Comparison of ENCODE assay signal across 27 cellular contexts in genomic region chr1:88851303-88852063, GRCh38. TPM values are rescaled to one million over a fixed set of nuclear protein-coding genes. Genes with fewer than 3 reads are reported as not detected.
A peak's percentile ranks its signal among the peaks of the same experiment; 100 is the strongest.
DNase-seq lines count a peak whose midpoint lies in the region; ATAC-seq, FAIRE-seq and TF ChIP-seq lines count a peak whose summit lies in the region.
"Had no signal": no experiment of that assay in that cellular context is flagged by ENCODE, and none has a peak within 500 bp of the region (broad histone marks: within the 10 kb centered on the region; RNA-seq: fewer than 3 reads in every experiment).

No MANE protein-coding gene starts in this region.

- H3K4me1 Mint-ChIP-seq in activated CD4-positive, alpha-beta T cell treated with anti-CD3 and anti-CD28 coated beads, Interleukin-2, amount 10 ng/mL, durations not matched to agents 24 days and 14 days: peaks cover 2% of the 10 kb centered on the region
- H3K4me1 Mint-ChIP-seq in progenitor cell of endocrine pancreas (ENCODE audit: low read depth) (no peaks in the 10 kb centered on the region), Calu3 (ENCODE audit: low read depth, unreplicated experiment) (no peaks in the 10 kb centered on the region)
- peaks cover 4 to 6% (median 5%) of the 10 kb centered on the region in 3 donors for H3K4me1 Mint-ChIP-seq in CD8-positive, alpha-beta memory T cell
- H3K4me1 Mint-ChIP-seq: mesothelial cell of epicardium had no signal

- CTCF ChIA-PET in Panc1 (lab: Charles Lee): no interaction called here
- CTCF ChIA-PET in Calu3 (lab: Charles Lee): no interaction called here
- CTCF ChIA-PET in CD8-positive, alpha-beta memory T cell (lab: Charles Lee): no interaction called here

- H3K27me3 Mint-ChIP-seq in activated CD4-positive, alpha-beta T cell treated with anti-CD3 and anti-CD28 coated beads, Interleukin-2, amount 10 ng/mL, durations not matched to agents 24 days and 14 days: no peaks in the 10 kb centered on the region
- no peaks in the 10 kb centered on the region for H3K27me3 Mint-ChIP-seq in progenitor cell of endocrine pancreas
- no peaks in the 10 kb centered on the region for H3K27me3 Mint-ChIP-seq in Calu3 (ENCODE audit: unreplicated experiment)
- H3K27me3 Mint-ChIP-seq in CD8-positive, alpha-beta memory T cell: no peaks in the 10 kb centered on the region

- H3K9me3 ChIP-seq in Panc1 (ENCODE audit: control insufficient read depth, insufficient read depth, low read depth, low read length): no peaks in the 10 kb centered on the region
- no peaks in the 10 kb centered on the region for H3K9me3 ChIP-seq in CD8-positive, alpha-beta memory T cell (ENCODE audit: low read length)
- H3K9me3 ChIP-seq: colonic mucosa, sigmoid colon had no signal

- FAIRE-seq in bronchial epithelial cell (lab: Jason Lieb, UNC): peak; percentile 55
- FAIRE-seq: A204.1, keratinocyte had no signal

- peaks cover 31% of the 10 kb centered on the region for H3K36me3 Mint-ChIP-seq in activated CD4-positive, alpha-beta T cell treated with anti-CD3 and anti-CD28 coated beads, Interleukin-2, amount 10 ng/mL, durations not matched to agents 24 days and 14 days (ENCODE audit: low read depth)
- H3K36me3 Mint-ChIP-seq in progenitor cell of endocrine pancreas (ENCODE audit: insufficient read depth): peaks cover 12% of the 10 kb centered on the region
- H3K36me3 Mint-ChIP-seq in Calu3 (ENCODE audit: insufficient read depth, unreplicated experiment): peaks cover 35% of the 10 kb centered on the region
- peaks cover 0 to 49% (median 21%) of the 10 kb centered on the region in 3 donors for H3K36me3 Mint-ChIP-seq in CD8-positive, alpha-beta memory T cell

- H3K9me3 Mint-ChIP-seq in activated CD4-positive, alpha-beta T cell treated with anti-CD3 and anti-CD28 coated beads, Interleukin-2, amount 10 ng/mL, durations not matched to agents 24 days and 14 days: no peaks in the 10 kb centered on the region
- H3K9me3 Mint-ChIP-seq in progenitor cell of endocrine pancreas (ENCODE audit: low read depth) (no peaks in the 10 kb centered on the region), Calu3 (ENCODE audit: low read depth, unreplicated experiment) (no peaks in the 10 kb centered on the region)
- no peaks in the 10 kb centered on the region for H3K9me3 Mint-ChIP-seq in CD8-positive, alpha-beta memory T cell
- H3K9me3 Mint-ChIP-seq: mesothelial cell of epicardium had no signal

- intact Hi-C loops in activated CD4-positive, alpha-beta T cell treated with anti-CD3 and anti-CD28 coated beads, Interleukin-2, amount 10 ng/mL, durations not matched to agents 24 days and 14 days (cut with micrococcal nuclease): no loop called here
- intact Hi-C loops in Panc1 (cut with micrococcal nuclease; ENCODE audit: unreplicated experiment) (no loop called here), Calu3 (cut with micrococcal nuclease; ENCODE audit: unreplicated experiment) (no loop called here)

- no peak for DNase-seq in activated CD4-positive, alpha-beta T cell treated with anti-CD3 and anti-CD28 coated beads, Interleukin-2, amount 10 ng/mL, durations not matched to agents 24 days and 14 days
- no peak for DNase-seq in activated CD4-positive, alpha-beta T cell treated with anti-CD3 and anti-CD28 coated beads, Interleukin-2, amount 50 U/mL, for 4 hours
- no peak for DNase-seq in Panc1 (ENCODE audit: low read depth, low spot score)
- DNase-seq in bronchial epithelial cell (ENCODE audit: low read depth): no peak
- no peak for DNase-seq in progenitor cell of endocrine pancreas (ENCODE audit: low spot score, unreplicated experiment)
- DNase-seq in Calu3: no peak
- DNase-seq in CD8-positive, alpha-beta memory T cell: no peak
- DNase-seq: activated CD4-positive, alpha-beta T cell treated with anti-CD3 and anti-CD28 coated beads, Interleukin-2, amount 50 U/mL, for 1 hour; activated effector memory CD4-positive, alpha-beta T cell treated with Interleukin-2 at 50 U/mL for 16 hours; AML-193; amygdala; colonic mucosa; Kasumi-1; NCI-H1436; NCI-H2107; NCI-H446 treated with DMSO at 0.1 percent for 48 hours; NK-92 treated with Interleukin-12 subunit alpha and Interleukin-12 subunit beta, amount 100 ng/mL, for 24 hours; Right ventricle myocardium superior; sigmoid colon; stimulated activated CD4-positive, alpha-beta T cell treated with anti-CD3 and anti-CD28 coated beads, Interleukin-4, amount 100 ng/mL, for 4 hours; stimulated activated naive CD4-positive, alpha-beta T cell treated with Interleukin-2 at 50 U/mL for 16 hours had no signal

- no peaks in the 10 kb centered on the region for H3K4me1 ChIP-seq in Panc1 (ENCODE audit: control insufficient read depth, insufficient read depth, low read length)
- no peaks in the 10 kb centered on the region for H3K4me1 ChIP-seq in CD8-positive, alpha-beta memory T cell (ENCODE audit: insufficient read depth, low read length)
- H3K4me1 ChIP-seq: colonic mucosa, sigmoid colon had no signal

- TF ChIP-seq CTCF in Panc1 (IDR thresholded peaks at IDR 0.05) (no peak), bronchial epithelial cell (IDR thresholded peaks at IDR 0.05; ENCODE audit: insufficient read depth, low read length, severe bottlenecking) (no peak), progenitor cell of endocrine pancreas (IDR thresholded peaks at IDR 0.05; ENCODE audit: unreplicated experiment) (no peak), Calu3 (IDR thresholded peaks at IDR 0.05; ENCODE audit: unreplicated experiment) (no peak)

- no peak overlapping the region for H3K27ac ChIP-seq in Panc1 (ENCODE audit: low read length)
- no peak overlapping the region for H3K27ac ChIP-seq in CD8-positive, alpha-beta memory T cell (ENCODE audit: low read depth, low read length)
- H3K27ac ChIP-seq: colonic mucosa, HL-60, PC-9, sigmoid colon had no signal

- BruUV-seq in Panc1 (replicated peaks; lab: Mats Ljungman, UMichigan): no TSS peak
- no TSS peak for BruUV-seq in Calu3 (replicated peaks; lab: Mats Ljungman, UMichigan)

- H3K27ac Mint-ChIP-seq in activated CD4-positive, alpha-beta T cell treated with anti-CD3 and anti-CD28 coated beads, Interleukin-2, amount 10 ng/mL, durations not matched to agents 24 days and 14 days: peak overlapping the region; percentile 3
- H3K27ac Mint-ChIP-seq in progenitor cell of endocrine pancreas (peak overlapping the region; percentile 14), Calu3 (ENCODE audit: unreplicated experiment) (no peak overlapping the region)
- peak overlapping the region in 4 of 8 donors; percentile 5 to 20 (median 11) for H3K27ac Mint-ChIP-seq in CD8-positive, alpha-beta memory T cell

- POLR2A ChIA-PET in Panc1 (lab: Charles Lee): no interaction called here
- POLR2A ChIA-PET in CD8-positive, alpha-beta memory T cell (lab: Charles Lee): no interaction called here

- in situ Hi-C loops in Panc1 (cut with HindIII; ENCODE audit: low pct_unique_long_range_greater_than_20kb, low sequenced_read_pairs): no loop called here

- no peaks in the 10 kb centered on the region for H3K27me3 ChIP-seq in Panc1 (ENCODE audit: control insufficient read depth, insufficient read depth, low read length)
- H3K27me3 ChIP-seq in bronchial epithelial cell (ENCODE audit: control insufficient read depth, insufficient read depth, low read length): no peaks in the 10 kb centered on the region
- no peaks in the 10 kb centered on the region for H3K27me3 ChIP-seq in CD8-positive, alpha-beta memory T cell (ENCODE audit: insufficient read depth, low read length, poor library complexity, severe bottlenecking)
- H3K27me3 ChIP-seq: colonic mucosa, sigmoid colon had no signal

- ATAC-seq in Panc1 (peak; percentile 37; the same call in 1 of the 2 replicates), HG03565 (IDR thresholded peaks at IDR 0.05; ENCODE audit: unreplicated experiment) (no peak)

- H3K36me3 ChIP-seq in Panc1 (ENCODE audit: control insufficient read depth, insufficient read depth, low read length) (peaks cover 8% of the 10 kb centered on the region), bronchial epithelial cell (ENCODE audit: control insufficient read depth, insufficient read depth, low read length) (peaks cover 5% of the 10 kb centered on the region)
- peaks cover 3% of the 10 kb centered on the region for H3K36me3 ChIP-seq in CD8-positive, alpha-beta memory T cell (ENCODE audit: insufficient read depth, low read length)

- no peak overlapping the region for H3K4me3 Mint-ChIP-seq in activated CD4-positive, alpha-beta T cell treated with anti-CD3 and anti-CD28 coated beads, Interleukin-2, amount 10 ng/mL, durations not matched to agents 24 days and 14 days
- H3K4me3 Mint-ChIP-seq in progenitor cell of endocrine pancreas (ENCODE audit: low read depth): no peak overlapping the region
- H3K4me3 Mint-ChIP-seq in Calu3 (ENCODE audit: low read depth, unreplicated experiment): no peak overlapping the region
- H3K4me3 Mint-ChIP-seq in CD8-positive, alpha-beta memory T cell: no peak overlapping the region
- H3K4me3 Mint-ChIP-seq: mesothelial cell of epicardium had no signal

- H3K4me3 ChIP-seq in Panc1 (ENCODE audit: low read depth in 2 of 2, low read length in 2 of 2) (no peak overlapping the region), bronchial epithelial cell (ENCODE audit: low read depth, low read length) (no peak overlapping the region)
- H3K4me3 ChIP-seq in CD8-positive, alpha-beta memory T cell (ENCODE audit: low read length): no peak overlapping the region
- H3K4me3 ChIP-seq: colonic mucosa, PC-9, sigmoid colon had no signal

RNA-seq across cellular contexts. Expression of gene GTF2B, which starts 39.9 kb away (rescaled TPM):
- 41.2 and 42.2 TPM in 2 replicates for total RNA-seq in activated CD4-positive, alpha-beta T cell treated with anti-CD3 and anti-CD28 coated beads, Interleukin-2, amount 10 ng/mL, durations not matched to agents 24 days and 14 days
- total RNA-seq in Panc1 (2021; ENCODE audit: unreplicated experiment): 27.0 TPM
- polyA plus RNA-seq in Panc1 (2012; ENCODE audit: insufficient read length): 18.0 TPM
- total RNA-seq in bronchial epithelial cell: 38.0 and 40.8 TPM in 2 replicates
- total RNA-seq in progenitor cell of endocrine pancreas: 26.3 and 27.4 TPM in 2 replicates
- 39.3 and 50.0 TPM in 2 replicates for total RNA-seq in Calu3 (2022)
- total RNA-seq in CD8-positive, alpha-beta memory T cell: 10 to 100 TPM; 39.9 to 40.7 TPM
- 49.9 TPM for polyA plus RNA-seq in CD8-positive, alpha-beta memory T cell
